Comparison of ENCODE assay signal across 15 cellular contexts in the genomic region with DNA sequence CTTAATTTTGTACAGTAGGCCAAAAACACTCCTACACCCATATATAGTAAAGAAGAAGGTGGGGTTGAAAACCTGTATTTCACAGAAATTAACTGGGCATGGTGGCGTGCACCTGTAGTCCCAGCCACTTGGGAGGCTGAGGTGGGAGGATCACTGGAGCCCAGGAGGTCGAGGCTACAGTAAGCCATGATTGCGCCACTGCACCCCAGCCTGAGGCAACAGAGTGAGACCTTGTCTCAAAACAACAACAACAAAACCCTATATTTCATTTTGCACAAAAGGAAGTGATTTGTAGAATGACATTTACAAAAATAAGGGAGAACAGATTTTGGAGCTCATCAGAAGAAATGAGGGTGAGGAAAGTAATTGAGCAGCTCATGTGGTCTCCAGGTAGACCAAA. TPM values are rescaled to one million over a fixed set of nuclear protein-coding genes. Genes with fewer than 3 reads are reported as not detected.
DNase-seq lines count a peak whose midpoint lies in the region; ATAC-seq and TF ChIP-seq lines count a peak whose summit lies in the region.
"Had no signal": no experiment of that assay in that cellular context is flagged by ENCODE, and none has a peak within 500 bp of the region (broad histone marks: within the 10 kb centered on the region; RNA-seq: fewer than 3 reads in every experiment).

No MANE protein-coding gene starts in this region.

- H3K27ac Mint-ChIP-seq in activated naive CD8-positive, alpha-beta T cell: peak overlapping the region; percentile 22
- no peak overlapping the region for H3K27ac Mint-ChIP-seq in activated naive CD8-positive, alpha-beta T cell treated with anti-CD3 and anti-CD28 coated beads, Interleukin-2, amount 50 U/mL, for 24 hours
- H3K27ac Mint-ChIP-seq in brain: peak overlapping the region in 3 of 5 experiments; percentile 25 to 64 (median 31)
- H3K27ac Mint-ChIP-seq in stimulated activated naive B cell treated with anti-CD40 and anti-IgM and Interleukin-4, amounts not matched to agents 10 μg/mL and 1 μg/mL and 100 μg/mL, for 72 hours: peak overlapping the region; percentile 25

- peaks cover 5% of the 10 kb centered on the region for H3K36me3 Mint-ChIP-seq in activated naive CD8-positive, alpha-beta T cell
- peaks cover 37% of the 10 kb centered on the region for H3K36me3 Mint-ChIP-seq in activated naive CD8-positive, alpha-beta T cell treated with anti-CD3 and anti-CD28 coated beads, Interleukin-2, amount 50 U/mL, for 24 hours (ENCODE audit: low read depth)
- H3K36me3 Mint-ChIP-seq in brain: peaks cover 40% of the 10 kb centered on the region
- peaks cover 41 to 64% of the 10 kb centered on the region in 2 donors for H3K36me3 Mint-ChIP-seq in stimulated activated naive B cell treated with anti-CD40 and anti-IgM and Interleukin-4, amounts not matched to agents 10 μg/mL and 1 μg/mL and 100 μg/mL, for 72 hours

- ATAC-seq in activated naive CD8-positive, alpha-beta T cell treated with anti-CD3 and anti-CD28 coated beads, Interleukin-2, amount 50 U/mL, for 24 hours: no peak
- no peak for ATAC-seq in stimulated activated naive B cell treated with anti-CD40 and anti-IgM and Interleukin-4, amounts not matched to agents 10 μg/mL and 1 μg/mL and 100 μg/mL, for 72 hours (replicated peaks)
- ATAC-seq in GM21723 (IDR thresholded peaks at IDR 0.05; ENCODE audit: unreplicated experiment): no peak
- no peak for ATAC-seq in GM19455 (IDR thresholded peaks at IDR 0.05; ENCODE audit: unreplicated experiment)
- ATAC-seq: foreskin keratinocyte had no signal

- peak overlapping the region; percentile 6 for H3K4me3 Mint-ChIP-seq in activated naive CD8-positive, alpha-beta T cell
- H3K4me3 Mint-ChIP-seq in activated naive CD8-positive, alpha-beta T cell treated with anti-CD3 and anti-CD28 coated beads, Interleukin-2, amount 50 U/mL, for 24 hours: no peak overlapping the region
- H3K4me3 Mint-ChIP-seq in brain: peak overlapping the region in 4 of 5 experiments; percentile 12 to 68 (median 36)
- no peak overlapping the region for H3K4me3 Mint-ChIP-seq in stimulated activated naive B cell treated with anti-CD40 and anti-IgM and Interleukin-4, amounts not matched to agents 10 μg/mL and 1 μg/mL and 100 μg/mL, for 72 hours

- no peak for TF ChIP-seq CTCF in brain (conservative IDR thresholded peaks at IDR 0.05)

- H3K9me3 Mint-ChIP-seq in activated naive CD8-positive, alpha-beta T cell (ENCODE audit: low read depth): no peaks in the 10 kb centered on the region
- no peaks in the 10 kb centered on the region for H3K9me3 Mint-ChIP-seq in activated naive CD8-positive, alpha-beta T cell treated with anti-CD3 and anti-CD28 coated beads, Interleukin-2, amount 50 U/mL, for 24 hours
- H3K9me3 Mint-ChIP-seq in brain: no peaks in the 10 kb centered on the region
- H3K9me3 Mint-ChIP-seq in stimulated activated naive B cell treated with anti-CD40 and anti-IgM and Interleukin-4, amounts not matched to agents 10 μg/mL and 1 μg/mL and 100 μg/mL, for 72 hours: no peaks in the 10 kb centered on the region

- peaks cover 17% of the 10 kb centered on the region for H3K4me1 Mint-ChIP-seq in activated naive CD8-positive, alpha-beta T cell (ENCODE audit: low read depth)
- peaks cover 25% of the 10 kb centered on the region for H3K4me1 Mint-ChIP-seq in activated naive CD8-positive, alpha-beta T cell treated with anti-CD3 and anti-CD28 coated beads, Interleukin-2, amount 50 U/mL, for 24 hours
- peaks cover 38% of the 10 kb centered on the region for H3K4me1 Mint-ChIP-seq in brain
- H3K4me1 Mint-ChIP-seq in stimulated activated naive B cell treated with anti-CD40 and anti-IgM and Interleukin-4, amounts not matched to agents 10 μg/mL and 1 μg/mL and 100 μg/mL, for 72 hours: peaks cover 21 to 42% of the 10 kb centered on the region in 2 donors

- no peaks in the 10 kb centered on the region for H3K27me3 Mint-ChIP-seq in activated naive CD8-positive, alpha-beta T cell
- H3K27me3 Mint-ChIP-seq in activated naive CD8-positive, alpha-beta T cell treated with anti-CD3 and anti-CD28 coated beads, Interleukin-2, amount 50 U/mL, for 24 hours: no peaks in the 10 kb centered on the region
- H3K27me3 Mint-ChIP-seq in brain: peaks cover 12% of the 10 kb centered on the region
- H3K27me3 Mint-ChIP-seq in stimulated activated naive B cell treated with anti-CD40 and anti-IgM and Interleukin-4, amounts not matched to agents 10 μg/mL and 1 μg/mL and 100 μg/mL, for 72 hours: no peaks in the 10 kb centered on the region

- DNase-seq in activated naive CD8-positive, alpha-beta T cell treated with anti-CD3 and anti-CD28 coated beads, Interleukin-2, amount 50 U/mL, for 24 hours: no peak
- no peak for DNase-seq in stimulated activated naive B cell treated with anti-CD40 and anti-IgM and Interleukin-4, amounts not matched to agents 10 μg/mL and 1 μg/mL and 100 μg/mL, for 72 hours
- DNase-seq: activated CD4-positive, alpha-beta T cell treated with anti-CD3 and anti-CD28 coated beads, Interleukin-2, amount 50 U/mL, for 48 hours; activated effector memory CD4-positive, alpha-beta T cell treated with Interleukin-2 at 50 U/mL for 16 hours; anterior cingulate cortex; COR-L47; foreskin keratinocyte; midbrain; NCI-H1092 treated with DMSO at 0.1 percent for 48 hours; NCI-H748 treated with DMSO at 0.1 percent for 48 hours; stimulated activated CD4-positive, alpha-beta T cell treated with anti-CD3 and anti-CD28 coated beads, Interleukin-4, amount 100 ng/mL, for 1 hour had no signal

RNA-seq across cellular contexts. Expression of a gene that starts 2.2 kb away (rescaled TPM):
- polyA plus RNA-seq in brain (ENCODE audit: insufficient read depth, low read depth, low replicate concordance): 53.3 TPM

RNA-seq across cellular contexts. Expression of a gene that starts 10.5 kb away (rescaled TPM):
- 79.2 TPM for polyA plus RNA-seq in brain (ENCODE audit: insufficient read depth, low read depth, low replicate concordance)

RNA-seq across cellular contexts. Expression of a gene that starts 11.9 kb away (rescaled TPM):
- polyA plus RNA-seq in brain (ENCODE audit: insufficient read depth, low read depth, low replicate concordance): 20.7 TPM

RNA-seq across cellular contexts. Expression of a gene that starts 36.5 kb away (rescaled TPM):
- polyA plus RNA-seq in brain (ENCODE audit: insufficient read depth, low read depth, low replicate concordance): 60.1 TPM

RNA-seq across cellular contexts. Expression of a gene that starts 45.4 kb away (rescaled TPM):
- polyA plus RNA-seq in brain (ENCODE audit: insufficient read depth, low read depth, low replicate concordance): 26.9 TPM

Comparison
In these comparisons a context has a peak if more than half of its experiments do, and no peak if none do; other contexts are left out.
1. H3K4me3 Mint-ChIP-seq: peak in activated naive CD8-positive, alpha-beta T cell (single experiment) and brain (4 of 5); none in activated naive CD8-positive, alpha-beta T cell treated with anti-CD3 and anti-CD28 coated beads, Interleukin-2, amount 50 U/mL, for 24 hours (single experiment) and stimulated activated naive B cell treated with anti-CD40 and anti-IgM and Interleukin-4, amounts not matched to agents 10 μg/mL and 1 μg/mL and 100 μg/mL, for 72 hours (0 of 2).